ENCODE assay signal across 1 cellular context in the genomic region with DNA sequence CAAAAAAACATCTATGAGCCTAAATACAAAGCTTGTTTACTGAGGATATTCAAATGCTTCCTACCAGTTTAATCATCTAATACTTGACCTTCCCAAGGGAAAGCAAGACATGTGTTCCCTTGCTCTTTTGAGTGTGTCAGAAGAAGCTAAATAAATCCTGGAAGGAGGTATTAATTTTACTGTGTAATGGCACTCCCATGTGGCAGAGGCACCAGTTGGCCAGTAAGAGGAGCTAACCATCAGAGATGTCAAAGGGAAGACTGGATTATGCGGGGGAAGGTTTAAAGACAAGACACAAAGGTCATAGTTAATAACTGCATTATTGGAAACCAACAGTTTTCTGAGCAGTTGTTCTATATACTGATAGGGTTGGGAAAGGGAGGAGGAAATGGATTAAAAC.
TF ChIP-seq lines count a peak whose summit lies in the region.

No MANE protein-coding gene starts in this region.

TF ChIP-seq in H1, 55 proteins besides CTCF, POLR2A, EP300 and RAD21:
- TF ChIP-seq TCF12 (IDR thresholded peaks at IDR 0.05; ENCODE audit: low read depth, low read length) (no peak), ZNF274 (IDR thresholded peaks at IDR 0.05; ENCODE audit: borderline replicate concordance, extremely low read depth, low read length) (no peak), KDM1A (IDR thresholded peaks at IDR 0.05; ENCODE audit: borderline replicate concordance, low read length) (no peak), MAFK (IDR thresholded peaks at IDR 0.05; ENCODE audit: low read depth, low read length) (no peak), EGR1 (IDR thresholded peaks at IDR 0.05; ENCODE audit: borderline replicate concordance, low read depth, low read length) (no peak), CBX5 (IDR thresholded peaks at IDR 0.05; ENCODE audit: low read depth, low read length) (no peak), ASH2L (IDR thresholded peaks at IDR 0.05; ENCODE audit: low read length) (no peak), GABPA (IDR thresholded peaks at IDR 0.05; ENCODE audit: borderline replicate concordance, insufficient read depth, low read length) (no peak), MAX (IDR thresholded peaks at IDR 0.05) (no peak), POU5F1 (IDR thresholded peaks at IDR 0.05; ENCODE audit: low read depth, low read length) (no peak), TAF7 (optimal IDR thresholded peaks at IDR 0.05; ENCODE audit: borderline replicate concordance, low read depth, low read length) (no peak), SIRT6 (IDR thresholded peaks at IDR 0.05; ENCODE audit: low read length) (no peak), E2F6 (IDR thresholded peaks at IDR 0.05) (no peak), SUZ12 (IDR thresholded peaks at IDR 0.05; ENCODE audit: low read length) (no peak), RXRA (IDR thresholded peaks at IDR 0.05; ENCODE audit: insufficient read depth, low read depth, low read length) (no peak), CHD2 (IDR thresholded peaks at IDR 0.05; ENCODE audit: low read length) (no peak), HDAC2 (IDR thresholded peaks at IDR 0.05; ENCODE audit: borderline replicate concordance in 1 of 2, low read depth in 2 of 2, low read length in 2 of 2) (no peak)
- TF ChIP-seq, protein P1, sequence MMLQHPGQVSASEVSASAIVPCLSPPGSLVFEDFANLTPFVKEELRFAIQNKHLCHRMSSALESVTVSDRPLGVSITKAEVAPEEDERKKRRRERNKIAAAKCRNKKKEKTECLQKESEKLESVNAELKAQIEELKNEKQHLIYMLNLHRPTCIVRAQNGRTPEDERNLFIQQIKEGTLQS (IDR thresholded peaks at IDR 0.05; ENCODE audit: insufficient read depth, low read depth, low read length) = no peak
